In genomic region chr20:57902478-57902877, GRCh38 we compare ENCODE assay signal across 10 cellular contexts.
DNase-seq lines count a peak whose midpoint lies in the region; ATAC-seq, FAIRE-seq and TF ChIP-seq lines count a peak whose summit lies in the region.
"Had no signal": no experiment of that assay in that cellular context is flagged by ENCODE, and none has a peak within 500 bp of the region (broad histone marks: within the 10 kb centered on the region; RNA-seq: fewer than 3 reads in every experiment).

No MANE protein-coding gene starts in this region.

- no peak for TF ChIP-seq RAD21 in GM12878 (IDR thresholded peaks at IDR 0.05; ENCODE audit: insufficient read depth, low read depth, low read length)

- H3K36me3 ChIP-seq in GM12878 (ENCODE audit: control insufficient read depth in 2 of 2, insufficient read depth in 2 of 2, low read length in 1 of 2): no peaks in the 10 kb centered on the region

- SMC1A ChIA-PET in GM12878 (lab: Charles Lee; ENCODE audit: uncharacterized antibody, unreplicated experiment): no interaction called here

- peak; percentile 96 for ATAC-seq in GM19372 (IDR thresholded peaks at IDR 0.05; ENCODE audit: low read depth, unreplicated experiment)
- ATAC-seq in HG03469 (IDR thresholded peaks at IDR 0.05; ENCODE audit: unreplicated experiment): peak; percentile 54
- peak; percentile 86 for ATAC-seq in GM12878

- peak in 1 of 2 experiments; percentile 50; a peak in 1 of 4 replicates for TF ChIP-seq EP300 in GM12878 (IDR thresholded peaks at IDR 0.05; ENCODE audit: borderline replicate concordance in 1 of 2, control insufficient read depth in 1 of 2, low read depth in 2 of 2, low read length in 2 of 2)

- H3K4me3 ChIP-seq in AG09309 (ENCODE audit: control insufficient read depth, low read depth, low read length): no peak overlapping the region
- no peak overlapping the region for H3K4me3 ChIP-seq in GM12878

- no peak overlapping the region for H2AFZ ChIP-seq in GM12878 (ENCODE audit: control insufficient read depth, low read depth, low read length)

- H3K9me3 ChIP-seq in GM12878 (replicated peaks; ENCODE audit: control insufficient read depth, insufficient read depth, low read length): no peaks in the 10 kb centered on the region

- intact Hi-C loops in GM12878 (cut with micrococcal nuclease; ENCODE audit: unreplicated experiment): no loop called here

- no peak for TF ChIP-seq POLR2A in GM12878 (IDR thresholded peaks at IDR 0.05; ENCODE audit: low read depth, low read length)

- no peaks in the 10 kb centered on the region for H3K79me2 ChIP-seq in GM12878 (ENCODE audit: control insufficient read depth, insufficient read depth, low read length)

- no peak overlapping the region for H3K4me3 Mint-ChIP-seq in activated CD4-positive, alpha-beta memory T cell treated with anti-CD3 and anti-CD28 coated beads, Interleukin-2, amount 10 ng/mL, durations not matched to agents 7 days and 5 days
- H3K4me3 Mint-ChIP-seq in osteocyte (ENCODE audit: unreplicated experiment): no peak overlapping the region
- H3K4me3 Mint-ChIP-seq in progenitor cell of endocrine pancreas (ENCODE audit: low read depth): no peak overlapping the region

- DNase-seq in AG09309 (ENCODE audit: low read depth): peak; percentile 61
- DNase-seq in GM12878 (ENCODE audit: low read depth, low spot score): no peak
- DNase-seq in NCI-H1694 treated with DMSO at 0.1 percent for 48 hours (lab: John Stamatoyannopoulos, UW): no peak
- DNase-seq in activated CD4-positive, alpha-beta memory T cell treated with anti-CD3 and anti-CD28 coated beads, Interleukin-2, amount 10 ng/mL, durations not matched to agents 7 days and 5 days: no peak
- DNase-seq in osteocyte (ENCODE audit: extremely low spot score, unreplicated experiment): no peak
- DNase-seq in progenitor cell of endocrine pancreas (ENCODE audit: low spot score, unreplicated experiment): no peak
- DNase-seq: activated CD8-positive, alpha-beta memory T cell treated with anti-CD3 and anti-CD28 coated beads, Interleukin-2, amount 50 U/mL, for 4 hours; NCI-H187 had no signal

- H3K4me1 ChIP-seq in GM12878 (ENCODE audit: control insufficient read depth, insufficient read depth, low read length): no peaks in the 10 kb centered on the region

- no peak overlapping the region for H3K27ac ChIP-seq in GM12878 (ENCODE audit: control insufficient read depth, insufficient read depth)

- no peak overlapping the region for H3K9ac ChIP-seq in GM12878 (ENCODE audit: control insufficient read depth, insufficient read depth, low read length)

- H3K27me3 Mint-ChIP-seq in activated CD4-positive, alpha-beta memory T cell treated with anti-CD3 and anti-CD28 coated beads, Interleukin-2, amount 10 ng/mL, durations not matched to agents 7 days and 5 days: peaks cover 32% of the 10 kb centered on the region
- H3K27me3 Mint-ChIP-seq in osteocyte (ENCODE audit: unreplicated experiment): peaks cover 58% of the 10 kb centered on the region
- peaks cover 14% of the 10 kb centered on the region for H3K27me3 Mint-ChIP-seq in progenitor cell of endocrine pancreas

- H3K9me3 Mint-ChIP-seq in activated CD4-positive, alpha-beta memory T cell treated with anti-CD3 and anti-CD28 coated beads, Interleukin-2, amount 10 ng/mL, durations not matched to agents 7 days and 5 days: no peaks in the 10 kb centered on the region
- H3K9me3 Mint-ChIP-seq in osteocyte (ENCODE audit: unreplicated experiment) (no peaks in the 10 kb centered on the region), progenitor cell of endocrine pancreas (ENCODE audit: low read depth) (no peaks in the 10 kb centered on the region)

- H3K27ac Mint-ChIP-seq in activated CD4-positive, alpha-beta memory T cell treated with anti-CD3 and anti-CD28 coated beads, Interleukin-2, amount 10 ng/mL, durations not matched to agents 7 days and 5 days: no peak overlapping the region
- H3K27ac Mint-ChIP-seq in osteocyte (ENCODE audit: unreplicated experiment): no peak overlapping the region
- H3K27ac Mint-ChIP-seq in progenitor cell of endocrine pancreas: no peak overlapping the region

- peaks cover 3% of the 10 kb centered on the region for H3K4me1 Mint-ChIP-seq in activated CD4-positive, alpha-beta memory T cell treated with anti-CD3 and anti-CD28 coated beads, Interleukin-2, amount 10 ng/mL, durations not matched to agents 7 days and 5 days
- peaks cover 7% of the 10 kb centered on the region for H3K4me1 Mint-ChIP-seq in osteocyte (ENCODE audit: unreplicated experiment)
- H3K4me1 Mint-ChIP-seq in progenitor cell of endocrine pancreas (ENCODE audit: low read depth): peaks cover 2% of the 10 kb centered on the region

- H3K36me3 Mint-ChIP-seq in activated CD4-positive, alpha-beta memory T cell treated with anti-CD3 and anti-CD28 coated beads, Interleukin-2, amount 10 ng/mL, durations not matched to agents 7 days and 5 days (ENCODE audit: low read depth): no peaks in the 10 kb centered on the region
- H3K36me3 Mint-ChIP-seq in osteocyte (ENCODE audit: unreplicated experiment) (no peaks in the 10 kb centered on the region), progenitor cell of endocrine pancreas (ENCODE audit: insufficient read depth) (no peaks in the 10 kb centered on the region)

- no TSS peak for BruUV-seq in GM12878 (replicated peaks; lab: Mats Ljungman, UMichigan)

- CTCF ChIA-PET in GM12878 (lab: Yijun Ruan, JAX): no interaction called here
- CTCF ChIA-PET in activated CD4-positive, alpha-beta memory T cell treated with anti-CD3 and anti-CD28 coated beads, Interleukin-2, amount 10 ng/mL, durations not matched to agents 7 days and 5 days (lab: Charles Lee): no interaction called here

- no peak for FAIRE-seq in GM12878 (lab: Jason Lieb, UNC)

- no peaks in the 10 kb centered on the region; a peak in 1 of 4 replicates for H3K27me3 ChIP-seq in GM12878 (replicated peaks in 1 of 2; ENCODE audit: control insufficient read depth in 2 of 2, insufficient read depth in 2 of 2, low read length in 1 of 2)

- RAD21 ChIA-PET in GM12878 (lab: Charles Lee; ENCODE audit: unreplicated experiment): no interaction called here

- no peaks in the 10 kb centered on the region for H4K20me1 ChIP-seq in GM12878 (ENCODE audit: control insufficient read depth, insufficient read depth)

- in situ Hi-C loops in GM12878 (cut with MboI): no loop called here

- no peak overlapping the region for H3K4me2 ChIP-seq in GM12878 (ENCODE audit: control insufficient read depth, insufficient read depth)

- TF ChIP-seq CTCF in AG09309 (IDR thresholded peaks at IDR 0.05; ENCODE audit: control insufficient read depth, insufficient read depth, low read depth, low read length, missing control alignments) (peak; percentile 42), GM12878 (IDR thresholded peaks at IDR 0.05 in 2 of 3, conservative IDR thresholded peaks at IDR 0.05 in 1 of 3; ENCODE audit: control insufficient read depth in 2 of 3, extremely low read depth in 1 of 3, insufficient read depth in 1 of 3, low read depth in 3 of 3, low read length in 3 of 3) (no peak), osteocyte (IDR thresholded peaks at IDR 0.05) (no peak), progenitor cell of endocrine pancreas (IDR thresholded peaks at IDR 0.05; ENCODE audit: unreplicated experiment) (no peak)

- 0% methylated on average over 1 of the region's 1 CpG for WGBS in GM12878 (ENCODE audit: insufficient coverage, insufficient replicate concordance, low lambda C conversion rate, missing lambda C conversion rate)

- POLR2A ChIA-PET in GM12878 (lab: Charles Lee): no interaction called here
- POLR2A ChIA-PET in activated CD4-positive, alpha-beta memory T cell treated with anti-CD3 and anti-CD28 coated beads, Interleukin-2, amount 10 ng/mL, durations not matched to agents 7 days and 5 days (lab: Charles Lee): no interaction called here

TF ChIP-seq in GM12878, 131 proteins besides CTCF, POLR2A, EP300 and RAD21:
- no peak for TF ChIP-seq CEBPB (IDR thresholded peaks at IDR 0.05; ENCODE audit: borderline replicate concordance in 1 of 2, low read depth in 2 of 2, low read length in 2 of 2)
- TF ChIP-seq EZH2 (IDR thresholded peaks at IDR 0.05; ENCODE audit: borderline replicate concordance, control insufficient read depth, low read depth, low read length): no peak
- peak; percentile 26; the same call in 1 of the 2 replicates for TF ChIP-seq CBFB (IDR thresholded peaks at IDR 0.05; ENCODE audit: low read depth)
- peak; percentile 81 for TF ChIP-seq RUNX3 (IDR thresholded peaks at IDR 0.05; ENCODE audit: low read length)
